Comparison of ENCODE assay signal across 9 cellular contexts in the genomic region with DNA sequence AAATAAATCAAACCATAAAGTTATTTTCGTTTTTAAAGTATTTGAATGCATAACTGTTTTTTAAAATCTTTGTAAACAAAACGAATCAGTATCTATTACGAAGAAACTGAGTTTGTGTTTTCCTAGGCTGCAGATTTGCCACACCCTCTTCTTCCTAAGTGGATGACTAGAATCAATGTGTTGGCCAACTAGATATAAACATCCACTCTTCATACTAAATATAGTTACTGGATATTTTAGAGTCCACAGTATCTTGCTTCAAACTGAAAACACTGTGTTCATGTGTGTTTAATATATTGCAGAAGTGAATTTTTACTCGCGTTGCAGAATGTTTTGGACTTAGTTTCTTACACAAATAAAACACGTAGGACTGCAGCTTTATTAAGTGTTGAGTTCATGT.
DNase-seq lines count a peak whose midpoint lies in the region; ATAC-seq and TF ChIP-seq lines count a peak whose summit lies in the region.
"Had no signal": no experiment of that assay in that cellular context is flagged by ENCODE, and none has a peak within 500 bp of the region (broad histone marks: within the 10 kb centered on the region; RNA-seq: fewer than 3 reads in every experiment).

No MANE protein-coding gene starts in this region.

- H3K4me3 ChIP-seq in breast epithelium (peak overlapping the region; percentile 89 to 94 (median 91)), mesenchymal stem cell (ENCODE audit: insufficient read depth in 1 of 2, low read depth in 1 of 2, low read length in 2 of 2) (peak overlapping the region in 1 of 2 experiments; percentile 94), aorta (ENCODE audit: low read length in 2 of 2) (peak overlapping the region; percentile 69 to 89)

- no peak overlapping the region for H3K18ac ChIP-seq in mesenchymal stem cell (ENCODE audit: low read depth in 1 of 2, low read length in 2 of 2)

- H3K27ac Mint-ChIP-seq in stimulated activated naive CD8-positive, alpha-beta T cell treated with anti-CD3 and anti-CD28 coated beads, Interleukin-15, Interleukin-2, amounts not matched to agents 100 ng/mL and 50 ng/mL, for 24 hours: no peak overlapping the region

- no peak overlapping the region for H4K8ac ChIP-seq in mesenchymal stem cell (ENCODE audit: low read length)

- H3K4me2 ChIP-seq in mesenchymal stem cell (ENCODE audit: low read length, poor library complexity, severe bottlenecking): peak overlapping the region; percentile 27

- no peaks in the 10 kb centered on the region for H3K36me3 Mint-ChIP-seq in stimulated activated naive CD8-positive, alpha-beta T cell treated with anti-CD3 and anti-CD28 coated beads, Interleukin-15, Interleukin-2, amounts not matched to agents 100 ng/mL and 50 ng/mL, for 24 hours (ENCODE audit: low read depth)

- no peak overlapping the region for H2BK12ac ChIP-seq in mesenchymal stem cell (ENCODE audit: low read length in 2 of 2)

- TF ChIP-seq CTCF in breast epithelium (IDR thresholded peaks at IDR 0.05): no peak

- H3K27ac ChIP-seq in breast epithelium (no peak overlapping the region), mesenchymal stem cell (ENCODE audit: low read length, poor library complexity, severe bottlenecking) (no peak overlapping the region), aorta (ENCODE audit: low read depth in 1 of 2, low read length in 2 of 2) (no peak overlapping the region)

- intact Hi-C loops in breast epithelium (cut with DNase I; ENCODE audit: low total_unique reads): no loop called here
- intact Hi-C loops in aorta (cut with DNase I): loop anchor here (5.0 kb wide), 3 partner anchors 64 to 354 kb away; a partner anchor contains a TSS

- no peak for DNase-seq in stimulated activated naive CD8-positive, alpha-beta T cell treated with anti-CD3 and anti-CD28 coated beads, Interleukin-15, Interleukin-2, amounts not matched to agents 100 U/mL and 50 U/mL, for 24 hours
- DNase-seq in breast epithelium (ENCODE audit: low spot score in 2 of 2): no peak
- peak; percentile 51 for DNase-seq in mesenchymal stem cell
- no peak for DNase-seq in aorta
- no peak for DNase-seq in NCI-H2029 treated with DMSO at 0.1 percent for 48 hours (lab: John Stamatoyannopoulos, UW)
- no peak for DNase-seq in central memory CD4-positive, alpha-beta T cell
- DNase-seq: activated CD4-positive, CD25-positive, alpha-beta regulatory T cell treated with anti-CD3 and anti-CD28 coated beads, Interleukin-2, amount 50 U/mL, for 72 hours had no signal

- no peak overlapping the region for H3K14ac ChIP-seq in mesenchymal stem cell (ENCODE audit: low read length in 2 of 2)

- H3K9me3 ChIP-seq in breast epithelium (no peaks in the 10 kb centered on the region), mesenchymal stem cell (ENCODE audit: control insufficient read depth, low read length) (no peaks in the 10 kb centered on the region), aorta (ENCODE audit: control insufficient read depth, low read length) (no peaks in the 10 kb centered on the region)

- no peak overlapping the region for H3K23ac ChIP-seq in mesenchymal stem cell (ENCODE audit: low read length in 2 of 2)

- H3K4me1 ChIP-seq in breast epithelium (peaks cover 0 to 7% of the 10 kb centered on the region in 2 donors), mesenchymal stem cell (ENCODE audit: control insufficient read depth, insufficient read depth, low read depth, low read length) (peaks cover 6% of the 10 kb centered on the region), aorta (ENCODE audit: control insufficient read depth in 1 of 2, insufficient read depth in 2 of 2, low read length in 2 of 2) (peaks cover 0 to 2% of the 10 kb centered on the region in 2 donors)

- H2BK5ac ChIP-seq in mesenchymal stem cell (ENCODE audit: low read depth, low read length, poor library complexity, severe bottlenecking): no peak overlapping the region

- peak overlapping the region; percentile 96 for H3K9ac ChIP-seq in mesenchymal stem cell (ENCODE audit: low read length)

- no peaks in the 10 kb centered on the region for H3K9me3 Mint-ChIP-seq in stimulated activated naive CD8-positive, alpha-beta T cell treated with anti-CD3 and anti-CD28 coated beads, Interleukin-15, Interleukin-2, amounts not matched to agents 100 ng/mL and 50 ng/mL, for 24 hours

- H4K91ac ChIP-seq in mesenchymal stem cell (ENCODE audit: low read length): no peak overlapping the region

- ATAC-seq in stimulated activated naive CD8-positive, alpha-beta T cell treated with anti-CD3 and anti-CD28 coated beads, Interleukin-15, Interleukin-2, amounts not matched to agents 100 U/mL and 50 U/mL, for 24 hours: no peak
- no peak for ATAC-seq in aorta (ENCODE audit: low FRiP score)
- no peak for ATAC-seq in HG02798 (IDR thresholded peaks at IDR 0.05; ENCODE audit: poor library complexity, unreplicated experiment)

- H3K27me3 ChIP-seq in breast epithelium: no peaks in the 10 kb centered on the region
- no peaks in the 10 kb centered on the region for H3K27me3 ChIP-seq in mesenchymal stem cell (ENCODE audit: control insufficient read depth in 1 of 2, insufficient read depth in 1 of 2, low read length in 2 of 2)
- H3K27me3 ChIP-seq in aorta (ENCODE audit: control insufficient read depth in 1 of 2, insufficient read depth in 2 of 2, low read length in 1 of 2): no peaks in the 10 kb centered on the region

- peak overlapping the region; percentile 84 for H3K4me3 Mint-ChIP-seq in stimulated activated naive CD8-positive, alpha-beta T cell treated with anti-CD3 and anti-CD28 coated beads, Interleukin-15, Interleukin-2, amounts not matched to agents 100 ng/mL and 50 ng/mL, for 24 hours

- H2AK5ac ChIP-seq in mesenchymal stem cell (ENCODE audit: low read length, severe bottlenecking): no peak overlapping the region

- no peak overlapping the region for H2BK120ac ChIP-seq in mesenchymal stem cell (ENCODE audit: low read depth, low read length)

- H3K79me1 ChIP-seq in mesenchymal stem cell (replicated peaks; ENCODE audit: low read length, poor library complexity, severe bottlenecking): peaks cover 6% of the 10 kb centered on the region

- no peak for TF ChIP-seq POLR2A in breast epithelium (IDR thresholded peaks at IDR 0.05)

- H3K4me1 Mint-ChIP-seq in stimulated activated naive CD8-positive, alpha-beta T cell treated with anti-CD3 and anti-CD28 coated beads, Interleukin-15, Interleukin-2, amounts not matched to agents 100 ng/mL and 50 ng/mL, for 24 hours (ENCODE audit: low read depth): peaks cover 11% of the 10 kb centered on the region

- 84% methylated on average over 3 of the region's 6 CpGs for WGBS in mesenchymal stem cell
- WGBS in aorta, 2 donors: 8% methylated on average over 6 of the region's 6 CpGs

- H3K27me3 Mint-ChIP-seq in stimulated activated naive CD8-positive, alpha-beta T cell treated with anti-CD3 and anti-CD28 coated beads, Interleukin-15, Interleukin-2, amounts not matched to agents 100 ng/mL and 50 ng/mL, for 24 hours: no peaks in the 10 kb centered on the region

- no peak overlapping the region for H2AFZ ChIP-seq in mesenchymal stem cell (ENCODE audit: low read depth, low read length)

- H3K4ac ChIP-seq in mesenchymal stem cell (ENCODE audit: low read depth in 1 of 2, low read length in 2 of 2): no peak overlapping the region

- H3K36me3 ChIP-seq in breast epithelium (no peaks in the 10 kb centered on the region), mesenchymal stem cell (ENCODE audit: control insufficient read depth in 1 of 2, insufficient read depth in 2 of 2, low read depth in 1 of 2, low read length in 2 of 2) (peaks cover 3 to 12% of the 10 kb centered on the region in 2 experiments), aorta (ENCODE audit: control insufficient read depth in 1 of 2, insufficient read depth in 2 of 2, low read length in 1 of 2) (no peaks in the 10 kb centered on the region)

- no peak overlapping the region for H2BK15ac ChIP-seq in mesenchymal stem cell (ENCODE audit: low read depth, poor library complexity, severe bottlenecking)
